ENCODE assay signal across 8 cellular contexts in the genomic region with DNA sequence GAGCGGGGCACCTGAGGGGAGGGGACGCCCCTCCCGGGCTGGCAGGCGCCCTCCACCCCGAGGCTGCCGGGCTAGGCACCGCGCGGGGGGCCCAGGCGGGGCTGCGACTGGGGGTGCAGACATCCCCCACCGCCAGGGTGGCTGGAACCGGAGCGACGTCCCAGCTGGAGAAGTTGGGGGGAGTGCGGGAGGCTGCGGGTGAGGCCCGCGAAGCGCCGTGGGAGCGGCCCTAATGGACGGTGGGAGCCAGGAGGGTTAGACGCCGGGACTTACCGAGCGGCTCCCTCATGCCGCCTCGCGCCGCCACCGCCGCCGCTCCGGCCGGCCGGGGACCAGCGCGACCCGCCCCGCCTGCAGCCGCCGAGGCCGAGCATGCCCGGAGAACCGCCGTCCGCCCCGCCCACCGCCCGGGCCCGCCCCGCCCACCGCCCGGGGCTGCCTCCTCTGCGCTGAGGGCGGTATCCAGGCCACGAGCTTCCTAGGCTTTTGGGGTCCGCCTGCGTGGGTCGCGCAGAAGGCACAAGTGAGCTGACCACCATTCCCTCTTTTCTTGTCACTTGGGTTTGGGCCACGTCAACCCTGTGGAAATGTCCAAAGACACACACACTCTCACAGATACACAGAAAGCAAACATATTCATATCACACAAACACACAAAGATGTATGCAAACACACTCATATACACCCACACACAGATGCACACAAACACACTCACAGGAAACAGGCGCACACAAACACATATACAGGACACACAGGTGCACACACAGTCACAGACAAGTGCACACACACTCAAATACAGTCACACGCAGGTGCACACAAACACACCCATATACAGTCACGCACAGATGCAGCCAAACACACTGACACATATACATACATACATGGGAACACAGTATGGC. TPM values are rescaled to one million over a fixed set of nuclear protein-coding genes. Genes with fewer than 3 reads are reported as not detected.
DNase-seq lines count a peak whose midpoint lies in the region; ATAC-seq, FAIRE-seq and TF ChIP-seq lines count a peak whose summit lies in the region.

Gene JCAD (minus strand): TSS at position 378 of the 899 bp plus-strand sequence. CDS start 11,774 bp downstream, outside the sequence.

- 20% methylated on average over 8 of the region's 66 CpGs for WGBS in HepG2 (ENCODE audit: low lambda C conversion rate)

- no peak for TF ChIP-seq POLR2A in HepG2 (IDR thresholded peaks at IDR 0.05; ENCODE audit: insufficient read depth in 1 of 2, low read depth in 2 of 2, low read length in 2 of 2)

- H2AFZ ChIP-seq in HepG2 (ENCODE audit: low read length) = no peak within 1 kb of the TSS
- no peak within 1 kb of the TSS for H2AFZ ChIP-seq in Karpas-422 (ENCODE audit: low read length)

- peaks cover 25% of the 10 kb centered on the region for H3K4me1 ChIP-seq in HepG2 (ENCODE audit: insufficient read depth, low read length)
- no peaks in the 10 kb centered on the region for H3K4me1 ChIP-seq in Karpas-422 (ENCODE audit: low read length)

- no peak within 1 kb of the TSS for H3K27ac ChIP-seq in HepG2 (ENCODE audit: extremely low read length, insufficient read depth, low read length)
- H3K27ac ChIP-seq in Karpas-422 (ENCODE audit: low read length) = no peak within 1 kb of the TSS

- POLR2A ChIA-PET in HepG2 (lab: Yijun Ruan, JAX) = no interaction called here

- BruUV-seq in HepG2 (replicated peaks; lab: Mats Ljungman, UMichigan) = no TSS peak

- peak; percentile 91 for ATAC-seq in HepG2

- H3K9ac ChIP-seq in HepG2 (ENCODE audit: insufficient read depth, low read depth, low read length) (no peak within 1 kb of the TSS), Karpas-422 (ENCODE audit: low read length) (no peak within 1 kb of the TSS)

- intact Hi-C loops in HepG2 (cut with micrococcal nuclease; ENCODE audit: unreplicated experiment) = no loop called here

- H3K4me3 ChIP-seq in HepG2 (replicated peaks in 1 of 3; ENCODE audit: insufficient read depth in 1 of 3, low read depth in 2 of 3, low read length in 3 of 3) (peak within 1 kb of the TSS in 2 of 3 experiments; percentile 49 to 67; a peak in 4 of 6 replicates), Karpas-422 (ENCODE audit: low read length) (no peak within 1 kb of the TSS)

- H3K27me3 ChIP-seq in HepG2 (ENCODE audit: control insufficient read depth in 1 of 2, insufficient read depth in 2 of 2, low read length in 2 of 2) (peaks cover 0 to 36% of the 10 kb centered on the region in 2 experiments; a peak in 2 of 5 replicates), Karpas-422 (ENCODE audit: low read length) (no peaks in the 10 kb centered on the region)

- in situ Hi-C loops in HepG2 (cut with HindIII; ENCODE audit: extremely low pct_ligation_motif_present, low pct_unique_long_range_greater_than_20kb) = no loop called here

- no peak for TF ChIP-seq RAD21 in HepG2 (CRISPR knock-in tag; IDR thresholded peaks at IDR 0.05)

- DNase-seq in NCI-H1417 (lab: John Stamatoyannopoulos, UW) = peak; percentile 16 to 45 (median 39)
- no peak for DNase-seq in NCI-H1417 treated with DMSO at 0.1 percent for 48 hours (lab: John Stamatoyannopoulos, UW)
- DNase-seq in LHCN-M2 (ENCODE audit: low read depth) = peak; percentile 46
- peak; percentile 11 to 17 for DNase-seq in activated CD4-positive, alpha-beta T cell treated with anti-CD3 and anti-CD28 coated beads, Interleukin-2, amount 50 U/mL, for 24 hours (ENCODE audit: low read depth in 1 of 2, low spot score in 1 of 2)
- DNase-seq in dermis microvascular lymphatic vessel endothelial cell (ENCODE audit: low read depth in 2 of 2) = peak in 1 of 2 donors; percentile 64
- DNase-seq in HepG2 (ENCODE audit: low spot score) = no peak
- peak; percentile 41 to 47 for DNase-seq in stimulated activated CD4-positive, alpha-beta T cell treated with anti-CD3 and anti-CD28 coated beads, Interleukin-2, amount 100 ng/mL, for 48 hours
- DNase-seq in Karpas-422 = no peak

- H3K36me3 ChIP-seq in HepG2 (replicated peaks in 1 of 2; ENCODE audit: control insufficient read depth in 1 of 2, insufficient read depth in 2 of 2, low read length in 2 of 2) (no peaks in the 10 kb centered on the region), Karpas-422 (ENCODE audit: insufficient read depth, low read length) (no peaks in the 10 kb centered on the region)

- H3K9me3 ChIP-seq in HepG2 (ENCODE audit: low read length) (no peaks in the 10 kb centered on the region), Karpas-422 (ENCODE audit: low read length) (no peaks in the 10 kb centered on the region)

- CTCF ChIA-PET in HepG2 (lab: Yijun Ruan, JAX; ENCODE audit: low intra/inter-chr PET ratio, low total read pairs) = no interaction called here

- FAIRE-seq in HepG2 (lab: Jason Lieb, UNC) = no peak

- H3K4me2 ChIP-seq in HepG2 (ENCODE audit: low read depth, low read length) (peak within 1 kb of the TSS; percentile 73), Karpas-422 (ENCODE audit: low read depth, low read length, poor library complexity, severe bottlenecking) (no peak within 1 kb of the TSS)

- H3K9me2 ChIP-seq in Karpas-422 (replicated peaks; ENCODE audit: insufficient read depth, low read length) = no peaks in the 10 kb centered on the region

- H4K20me1 ChIP-seq in HepG2 (ENCODE audit: insufficient read depth, low read length) = no peaks in the 10 kb centered on the region
- H4K20me1 ChIP-seq in Karpas-422 (ENCODE audit: insufficient read depth, low read depth, low read length) = no peaks in the 10 kb centered on the region

- TF ChIP-seq EP300 in HepG2 (IDR thresholded peaks at IDR 0.05; ENCODE audit: low read depth in 2 of 2, low read length in 2 of 2) (no peak), HepG2 (CRISPR knock-in tag; IDR thresholded peaks at IDR 0.05; ENCODE audit: borderline replicate concordance) (no peak)

- no peaks in the 10 kb centered on the region for H3K79me2 ChIP-seq in HepG2 (ENCODE audit: insufficient read depth, low read length)
- no peaks in the 10 kb centered on the region for H3K79me2 ChIP-seq in Karpas-422 (ENCODE audit: low read length)

- TF ChIP-seq CTCF in HepG2 (CRISPR knock-in tag; IDR thresholded peaks at IDR 0.05) = no peak

TF ChIP-seq in HepG2, 621 proteins besides CTCF, POLR2A, EP300 and RAD21 (continues in another document):
- no peak for TF ChIP-seq USF2 (IDR thresholded peaks at IDR 0.05; ENCODE audit: low read depth, low read length)
- TF ChIP-seq USF2 (CRISPR knock-in tag; IDR thresholded peaks at IDR 0.05; ENCODE audit: borderline replicate concordance) = no peak
- no peak for TF ChIP-seq ZNF430 (CRISPR knock-in tag; IDR thresholded peaks at IDR 0.05)

RNA-seq across cellular contexts. Expression of gene JCAD, which starts in this region (rescaled TPM):
- total RNA-seq in LHCN-M2 (2014; rRNA removed) (12.1 and 12.8 TPM in 2 replicates), dermis microvascular lymphatic vessel endothelial cell (50.6 and 69.3 TPM in 2 replicates), HepG2 (2016; rRNA removed; fragmentation: Illumina TruSeq; extraction: Trizol) (0.04 and 0.14 TPM in 2 replicates)
- polyA plus RNA-seq in LHCN-M2 (2012) = 12.1 TPM
- total RNA-seq in HepG2 (2016; cell fraction: cytosol; rRNA removed; fragmentation: Illumina TruSeq; extraction: Trizol; ENCODE audit: low read depth) = not detected in 2 replicates
- 0.02 and 0.03 TPM in 2 replicates for total RNA-seq in HepG2 (2016; cell fraction: insoluble cytoplasmic fraction; rRNA removed; fragmentation: Illumina TruSeq; extraction: Trizol)
- total RNA-seq in HepG2 (2016; cell fraction: membrane; rRNA removed; fragmentation: Illumina TruSeq; extraction: Trizol) = 0.12 TPM in 1 of 2 replicates, not detected in the other
- 0.06 TPM in 1 of 2 replicates, not detected in the other for total RNA-seq in HepG2 (2016; cell fraction: nucleus; rRNA removed; fragmentation: Illumina TruSeq; extraction: Trizol)
- 0.05 and 0.08 TPM in 2 replicates for polyA plus RNA-seq in HepG2 (2011; rRNA removed)
- 0.10 and 0.11 TPM in 2 replicates for polyA plus RNA-seq in HepG2 (2011; cell fraction: cytosol; rRNA removed)
- 0.13 and 0.24 TPM in 2 replicates for polyA plus RNA-seq in HepG2 (2011; cell fraction: nucleus; rRNA removed)
- polyA plus RNA-seq in HepG2 (2012) = 0.09 TPM in 1 of 2 replicates, not detected in the other
- polyA plus RNA-seq in HepG2 (2016; cell fraction: cytosol; fragmentation: Illumina TruSeq; extraction: Trizol; ENCODE audit: low read depth) = 0.20 TPM in 1 of 2 replicates, not detected in the other
- 0.08 and 0.17 TPM in 2 replicates for polyA plus RNA-seq in HepG2 (2016; cell fraction: insoluble cytoplasmic fraction; fragmentation: Illumina TruSeq; extraction: Trizol; ENCODE audit: low read depth)
- 0.02 TPM in 1 of 2 replicates, not detected in the other for polyA plus RNA-seq in HepG2 (2016; cell fraction: membrane; fragmentation: Illumina TruSeq; extraction: Trizol; ENCODE audit: low read depth)
- polyA plus RNA-seq in HepG2 (2016; cell fraction: nucleus; fragmentation: Illumina TruSeq; extraction: Trizol; ENCODE audit: insufficient read depth, low read depth) = 0.09 TPM in 1 of 2 replicates, not detected in the other
- 0.42 TPM in 1 of 2 replicates, not detected in the other for polyA minus RNA-seq in HepG2 (2011; rRNA and poly(A)+ RNA removed; ENCODE audit: low replicate concordance)
- polyA minus RNA-seq in HepG2 (2011; cell fraction: cytosol; rRNA and poly(A)+ RNA removed) = not detected in 2 replicates
- under 0.01 TPM in 2 replicates for polyA minus RNA-seq in HepG2 (2011; cell fraction: nucleus; rRNA and poly(A)+ RNA removed)
- total RNA-seq in Karpas-422 (2014; rRNA removed; shearing (Covaris generic); ENCODE audit: low replicate concordance) = not detected in 2 replicates

Comparison
In these comparisons a context has a peak if more than half of its experiments do, and no peak if none do; other contexts are left out.
1. RNA of gene JCAD (total RNA-seq): 50.6 to 69.3 TPM in dermis microvascular lymphatic vessel endothelial cell and 12.1 to 12.8 TPM in LHCN-M2; 0.02 to 0.14 TPM in HepG2 and not detected in Karpas-422; every median in the first group is over 10 times any median in the second.
2. DNase-seq: peak in NCI-H1417 (3 of 3), LHCN-M2 (single experiment), activated CD4-positive, alpha-beta T cell treated with anti-CD3 and anti-CD28 coated beads, Interleukin-2, amount 50 U/mL, for 24 hours (2 of 2) and stimulated activated CD4-positive, alpha-beta T cell treated with anti-CD3 and anti-CD28 coated beads, Interleukin-2, amount 100 ng/mL, for 48 hours (2 of 2); none in NCI-H1417 treated with DMSO at 0.1 percent for 48 hours (single experiment), HepG2 (single experiment) and Karpas-422 (single experiment).
3. Peak in ATAC-seq, H3K4me3 ChIP-seq and H3K4me2 ChIP-seq in HepG2; RNA of the gene not detected or under 1 TPM.